Comparison of ENCODE assay signal across 16 cellular contexts in genomic region chrX:138925330-138925729, GRCh38.
DNase-seq lines count a peak whose midpoint lies in the region; ATAC-seq and TF ChIP-seq lines count a peak whose summit lies in the region.
"Had no signal": no experiment of that assay in that cellular context is flagged by ENCODE, and none has a peak within 500 bp of the region (broad histone marks: within the 10 kb centered on the region; RNA-seq: fewer than 3 reads in every experiment).

No MANE protein-coding gene starts in this region.

- TF ChIP-seq POLR2A in adrenal gland (IDR thresholded peaks at IDR 0.05) = no peak

- WGBS in adrenal gland, 4 donors = 14 to 35% (median 30%) methylated on average over 3 of the region's 3 CpGs

- H3K4me3 ChIP-seq in ACC112 (ENCODE audit: low read depth, low read length) (no peak overlapping the region), HUES48 (ENCODE audit: low read depth, low read length) (no peak overlapping the region), adrenal gland (no peak overlapping the region), tibial artery (no peak overlapping the region)
- H3K4me3 ChIP-seq in CD8-positive, alpha-beta memory T cell (ENCODE audit: low read length) = no peak overlapping the region
- H3K4me3 ChIP-seq: BLaER1, heart right ventricle had no signal

- no peak overlapping the region for H3K4me3 Mint-ChIP-seq in CD8-positive, alpha-beta memory T cell

- H3K4me1 ChIP-seq in ACC112 (ENCODE audit: control insufficient read depth, insufficient read depth, low read length, unreplicated experiment) (no peaks in the 10 kb centered on the region), HUES48 (ENCODE audit: control insufficient read depth, insufficient read depth, low read length) (no peaks in the 10 kb centered on the region), adrenal gland (replicated peaks in 1 of 2) (no peaks in the 10 kb centered on the region), tibial artery (no peaks in the 10 kb centered on the region)
- no peaks in the 10 kb centered on the region for H3K4me1 ChIP-seq in CD8-positive, alpha-beta memory T cell (ENCODE audit: insufficient read depth, low read length)
- H3K4me1 ChIP-seq: BLaER1, heart right ventricle had no signal

- H3K27ac ChIP-seq in ACC112 (ENCODE audit: low read depth, low read length) = peak overlapping the region; percentile 43
- H3K27ac ChIP-seq in HUES48 (ENCODE audit: low read depth, low read length) = peak overlapping the region; percentile 12
- H3K27ac ChIP-seq in adrenal gland = no peak overlapping the region
- no peak overlapping the region for H3K27ac ChIP-seq in tibial artery
- no peak overlapping the region for H3K27ac ChIP-seq in CD8-positive, alpha-beta memory T cell (ENCODE audit: low read depth, low read length)
- H3K27ac ChIP-seq: BLaER1, heart right ventricle had no signal

- no peak for TF ChIP-seq CTCF in adrenal gland (IDR thresholded peaks at IDR 0.05)
- TF ChIP-seq CTCF in tibial artery (IDR thresholded peaks at IDR 0.05) = no peak

- no peaks in the 10 kb centered on the region for H3K79me2 ChIP-seq in ACC112 (ENCODE audit: control insufficient read depth, insufficient read depth, low read length, unreplicated experiment)

- peaks cover 0 to 4% (median 0%) of the 10 kb centered on the region in 5 donors for H3K9me3 Mint-ChIP-seq in CD8-positive, alpha-beta memory T cell

- POLR2A ChIA-PET in CD8-positive, alpha-beta memory T cell (lab: Charles Lee) = no interaction called here

- no peaks in the 10 kb centered on the region for H3K36me3 Mint-ChIP-seq in CD8-positive, alpha-beta memory T cell

- H3K9me3 ChIP-seq in HUES48 (ENCODE audit: control insufficient read depth, insufficient read depth, low read length) = no peaks in the 10 kb centered on the region
- H3K9me3 ChIP-seq in adrenal gland (replicated peaks in 1 of 3) = no peaks in the 10 kb centered on the region
- H3K9me3 ChIP-seq in tibial artery = no peaks in the 10 kb centered on the region
- H3K9me3 ChIP-seq in CD8-positive, alpha-beta memory T cell (ENCODE audit: low read length) = no peaks in the 10 kb centered on the region
- H3K9me3 ChIP-seq: BLaER1, heart right ventricle had no signal

- H3K4me1 Mint-ChIP-seq in CD8-positive, alpha-beta memory T cell = no peaks in the 10 kb centered on the region

- H3K27me3 Mint-ChIP-seq in CD8-positive, alpha-beta memory T cell = peaks cover 0 to 3% of the 10 kb centered on the region in 2 donors

- H3K27me3 ChIP-seq in ACC112 (ENCODE audit: insufficient read depth, low read length) (no peaks in the 10 kb centered on the region), HUES48 (ENCODE audit: control insufficient read depth, insufficient read depth, low read length) (0 out of 2 replicates have a peak, but pooled peaks cover 5% of the 10 kb centered on the region), adrenal gland (peaks cover 8% of the 10 kb centered on the region), tibial artery (no peaks in the 10 kb centered on the region)
- H3K27me3 ChIP-seq in CD8-positive, alpha-beta memory T cell (ENCODE audit: insufficient read depth, low read length, poor library complexity, severe bottlenecking) = no peaks in the 10 kb centered on the region
- H3K27me3 ChIP-seq: heart right ventricle had no signal

- peak; percentile 14 to 59 (median 43) for DNase-seq in adrenal gland
- peak; percentile 4 for DNase-seq in inferior parietal cortex (ENCODE audit: extremely low spot score)
- no peak for DNase-seq in tibial artery
- no peak for DNase-seq in CD8-positive, alpha-beta memory T cell
- DNase-seq: activated T-cell treated with anti-CD3 and anti-CD28 coated beads for 4 hours; central memory CD4-positive, alpha-beta T cell; heart right ventricle; MM.1S; NCI-H69; stimulated activated CD4-positive, alpha-beta T cell treated with anti-CD3 and anti-CD28 coated beads, Interleukin-15, amount 100 ng/mL, for 24 hours; stimulated activated naive CD4-positive, alpha-beta T cell had no signal

- no peak overlapping the region for H2AFZ ChIP-seq in ACC112 (ENCODE audit: low read length, unreplicated experiment)

- H3K27ac Mint-ChIP-seq in CD8-positive, alpha-beta memory T cell = no peak overlapping the region

- no peak overlapping the region for H3K9ac ChIP-seq in HUES48 (ENCODE audit: low read depth, low read length)
- H3K9ac ChIP-seq: BLaER1 had no signal

- CTCF ChIA-PET in CD8-positive, alpha-beta memory T cell (lab: Charles Lee) = no interaction called here

- H3K36me3 ChIP-seq in ACC112 (ENCODE audit: insufficient read depth, low read length) (no peaks in the 10 kb centered on the region), HUES48 (ENCODE audit: control insufficient read depth, insufficient read depth, low read length) (no peaks in the 10 kb centered on the region), adrenal gland (replicated peaks in 1 of 2) (no peaks in the 10 kb centered on the region), tibial artery (no peaks in the 10 kb centered on the region)
- no peaks in the 10 kb centered on the region for H3K36me3 ChIP-seq in CD8-positive, alpha-beta memory T cell (ENCODE audit: insufficient read depth, low read length)
- H3K36me3 ChIP-seq: BLaER1, heart right ventricle had no signal

- ATAC-seq in HG03457 (IDR thresholded peaks at IDR 0.05; ENCODE audit: unreplicated experiment) = no peak
- ATAC-seq in HG03045 (IDR thresholded peaks at IDR 0.05; ENCODE audit: unreplicated experiment) = no peak

- intact Hi-C loops in adrenal gland (cut with DNase I) (no loop called here), tibial artery (cut with DNase I; ENCODE audit: low total_unique reads) (no loop called here)

Comparison
In these comparisons a context has a peak if more than half of its experiments do, and no peak if none do; other contexts are left out.
1. H3K27ac ChIP-seq: peak in ACC112 (single experiment) and HUES48 (single experiment); none in adrenal gland (0 of 5), tibial artery (0 of 2) and CD8-positive, alpha-beta memory T cell (single experiment).
2. DNase-seq: peak in adrenal gland (7 of 7) and inferior parietal cortex (single experiment); none in tibial artery (0 of 2) and CD8-positive, alpha-beta memory T cell (0 of 5).